Comparison of ENCODE assay signal across 1 cellular context in the genomic region with DNA sequence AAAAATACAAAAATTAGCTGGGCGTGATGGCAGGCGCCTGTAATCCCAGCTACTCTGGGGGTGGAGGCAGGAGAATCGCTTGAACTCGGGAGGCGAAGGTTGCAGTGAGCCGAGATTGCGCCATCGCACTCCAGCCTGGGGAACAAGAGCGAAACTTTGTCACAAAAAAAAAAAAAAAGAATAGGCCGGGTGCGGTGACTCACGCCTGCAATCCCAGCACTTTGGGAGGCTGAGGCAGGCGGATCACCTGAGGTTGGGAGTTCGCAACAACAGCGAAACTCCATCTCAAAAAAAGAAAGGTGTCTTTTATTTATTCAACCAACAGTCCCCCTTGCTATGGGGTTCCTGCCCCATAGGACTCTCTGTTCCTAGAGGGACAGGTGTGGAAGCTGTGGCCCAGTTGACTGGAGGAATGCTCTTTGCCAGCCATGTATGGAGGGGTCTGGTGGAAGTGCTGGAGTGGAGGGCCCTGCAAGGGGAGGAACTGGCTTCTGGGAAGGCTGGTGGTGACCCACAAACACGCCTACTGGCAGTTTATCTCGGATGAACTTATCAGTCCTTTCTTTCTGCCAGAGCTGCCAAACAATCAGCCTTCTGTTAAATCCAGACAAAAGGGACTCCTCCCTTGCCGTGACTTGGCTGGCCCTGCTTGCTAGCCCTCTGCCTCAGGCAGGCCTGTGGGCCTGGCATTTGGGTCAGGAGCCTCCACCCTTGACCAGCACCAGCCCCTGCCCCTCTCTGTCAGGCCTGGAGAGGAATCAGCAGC.
TF ChIP-seq lines count a peak whose summit lies in the region.

No MANE protein-coding gene starts in this region.

TF ChIP-seq in HepG2, 621 proteins besides CTCF, POLR2A, EP300 and RAD21 (continued from another document and continues in another):
- TF ChIP-seq, protein P1, sequence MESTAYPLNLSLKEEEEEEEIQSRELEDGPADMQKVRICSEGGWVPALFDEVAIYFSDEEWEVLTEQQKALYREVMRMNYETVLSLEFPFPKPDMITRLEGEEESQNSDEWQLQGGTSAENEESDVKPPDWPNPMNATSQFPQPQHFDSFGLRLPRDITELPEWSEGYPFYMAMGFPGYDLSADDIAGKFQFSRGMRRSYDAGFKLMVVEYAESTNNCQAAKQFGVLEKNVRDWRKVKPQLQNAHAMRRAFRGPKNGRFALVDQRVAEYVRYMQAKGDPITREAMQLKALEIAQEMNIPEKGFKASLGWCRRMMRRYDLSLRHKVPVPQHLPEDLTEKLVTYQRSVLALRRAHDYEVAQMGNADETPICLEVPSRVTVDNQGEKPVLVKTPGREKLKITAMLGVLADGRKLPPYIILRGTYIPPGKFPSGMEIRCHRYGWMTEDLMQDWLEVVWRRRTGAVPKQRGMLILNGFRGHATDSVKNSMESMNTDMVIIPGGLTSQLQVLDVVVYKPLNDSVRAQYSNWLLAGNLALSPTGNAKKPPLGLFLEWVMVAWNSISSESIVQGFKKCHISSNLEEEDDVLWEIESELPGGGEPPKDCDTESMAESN (CRISPR knock-in tag; conservative IDR thresholded peaks at IDR 0.05), result no peak
- TF ChIP-seq EEA1 (CRISPR knock-in tag; IDR thresholded peaks at IDR 0.05; ENCODE audit: borderline replicate concordance) (no peak), TARDBP (CRISPR knock-in tag; IDR thresholded peaks at IDR 0.05) (peak; percentile 55), ZKSCAN1 (IDR thresholded peaks at IDR 0.05; ENCODE audit: low read length) (no peak), TBX3 (IDR thresholded peaks at IDR 0.05; ENCODE audit: borderline replicate concordance) (no peak), LCORL (IDR thresholded peaks at IDR 0.05) (no peak), LCORL (CRISPR knock-in tag; IDR thresholded peaks at IDR 0.05) (peak; percentile 82), ZNF432 (CRISPR knock-in tag; IDR thresholded peaks at IDR 0.05; ENCODE audit: borderline replicate concordance) (no peak), SMARCE1 (IDR thresholded peaks at IDR 0.05; ENCODE audit: borderline replicate concordance) (no peak), ZNF775 (CRISPR knock-in tag; IDR thresholded peaks at IDR 0.05; ENCODE audit: borderline replicate concordance) (no peak), CENPX (CRISPR knock-in tag; IDR thresholded peaks at IDR 0.05) (no peak), GTF3A (CRISPR knock-in tag; conservative IDR thresholded peaks at IDR 0.05) (no peak), SRY (CRISPR knock-in tag; IDR thresholded peaks at IDR 0.05) (no peak), RARG (CRISPR knock-in tag; IDR thresholded peaks at IDR 0.05; ENCODE audit: low read depth) (no peak), ZNF598 (CRISPR knock-in tag; IDR thresholded peaks at IDR 0.05; ENCODE audit: borderline replicate concordance) (0 out of 2 replicates have a peak, but pooled peaks have one; percentile 22), SCMH1 (CRISPR knock-in tag; IDR thresholded peaks at IDR 0.05; ENCODE audit: borderline replicate concordance) (no peak), BHLHE40 (IDR thresholded peaks at IDR 0.05; ENCODE audit: low read length) (no peak), NFKB2 (CRISPR knock-in tag; IDR thresholded peaks at IDR 0.05; ENCODE audit: borderline replicate concordance) (peak; percentile 17; the same call in 1 of the 2 replicates), RBM22 (optimal IDR thresholded peaks at IDR 0.05; ENCODE audit: low read length) (no peak), JUNB (CRISPR knock-in tag; IDR thresholded peaks at IDR 0.05; ENCODE audit: borderline replicate concordance) (peak; percentile 26; the same call in 1 of the 2 replicates), ZNF253 (CRISPR knock-in tag; IDR thresholded peaks at IDR 0.05; ENCODE audit: borderline replicate concordance) (no peak), ZSCAN29 (CRISPR knock-in tag; conservative IDR thresholded peaks at IDR 0.05) (no peak), TEAD2 (CRISPR knock-in tag; IDR thresholded peaks at IDR 0.05) (no peak), ELF1 (CRISPR knock-in tag; IDR thresholded peaks at IDR 0.05) (no peak), CREB1 (IDR thresholded peaks at IDR 0.05) (0 out of 2 replicates have a peak, but pooled peaks have one; percentile 29), CREB1 (CRISPR knock-in tag; IDR thresholded peaks at IDR 0.05) (no peak), SP140L (CRISPR knock-in tag; IDR thresholded peaks at IDR 0.05; ENCODE audit: borderline replicate concordance) (no peak), ZNF737 (CRISPR knock-in tag; IDR thresholded peaks at IDR 0.05; ENCODE audit: borderline replicate concordance) (no peak), HNRNPK (IDR thresholded peaks at IDR 0.05; ENCODE audit: low read depth, low read length, poor library complexity, severe bottlenecking) (no peak), IRF2 (CRISPR knock-in tag; IDR thresholded peaks at IDR 0.05) (no peak), ZNF564 (CRISPR knock-in tag; IDR thresholded peaks at IDR 0.05) (no peak), KDM5B (CRISPR knock-in tag; IDR thresholded peaks at IDR 0.05; ENCODE audit: borderline replicate concordance) (no peak; the same call in 1 of the 2 replicates), RELA (CRISPR knock-in tag; IDR thresholded peaks at IDR 0.05) (no peak)
- TF ChIP-seq, protein P2, sequence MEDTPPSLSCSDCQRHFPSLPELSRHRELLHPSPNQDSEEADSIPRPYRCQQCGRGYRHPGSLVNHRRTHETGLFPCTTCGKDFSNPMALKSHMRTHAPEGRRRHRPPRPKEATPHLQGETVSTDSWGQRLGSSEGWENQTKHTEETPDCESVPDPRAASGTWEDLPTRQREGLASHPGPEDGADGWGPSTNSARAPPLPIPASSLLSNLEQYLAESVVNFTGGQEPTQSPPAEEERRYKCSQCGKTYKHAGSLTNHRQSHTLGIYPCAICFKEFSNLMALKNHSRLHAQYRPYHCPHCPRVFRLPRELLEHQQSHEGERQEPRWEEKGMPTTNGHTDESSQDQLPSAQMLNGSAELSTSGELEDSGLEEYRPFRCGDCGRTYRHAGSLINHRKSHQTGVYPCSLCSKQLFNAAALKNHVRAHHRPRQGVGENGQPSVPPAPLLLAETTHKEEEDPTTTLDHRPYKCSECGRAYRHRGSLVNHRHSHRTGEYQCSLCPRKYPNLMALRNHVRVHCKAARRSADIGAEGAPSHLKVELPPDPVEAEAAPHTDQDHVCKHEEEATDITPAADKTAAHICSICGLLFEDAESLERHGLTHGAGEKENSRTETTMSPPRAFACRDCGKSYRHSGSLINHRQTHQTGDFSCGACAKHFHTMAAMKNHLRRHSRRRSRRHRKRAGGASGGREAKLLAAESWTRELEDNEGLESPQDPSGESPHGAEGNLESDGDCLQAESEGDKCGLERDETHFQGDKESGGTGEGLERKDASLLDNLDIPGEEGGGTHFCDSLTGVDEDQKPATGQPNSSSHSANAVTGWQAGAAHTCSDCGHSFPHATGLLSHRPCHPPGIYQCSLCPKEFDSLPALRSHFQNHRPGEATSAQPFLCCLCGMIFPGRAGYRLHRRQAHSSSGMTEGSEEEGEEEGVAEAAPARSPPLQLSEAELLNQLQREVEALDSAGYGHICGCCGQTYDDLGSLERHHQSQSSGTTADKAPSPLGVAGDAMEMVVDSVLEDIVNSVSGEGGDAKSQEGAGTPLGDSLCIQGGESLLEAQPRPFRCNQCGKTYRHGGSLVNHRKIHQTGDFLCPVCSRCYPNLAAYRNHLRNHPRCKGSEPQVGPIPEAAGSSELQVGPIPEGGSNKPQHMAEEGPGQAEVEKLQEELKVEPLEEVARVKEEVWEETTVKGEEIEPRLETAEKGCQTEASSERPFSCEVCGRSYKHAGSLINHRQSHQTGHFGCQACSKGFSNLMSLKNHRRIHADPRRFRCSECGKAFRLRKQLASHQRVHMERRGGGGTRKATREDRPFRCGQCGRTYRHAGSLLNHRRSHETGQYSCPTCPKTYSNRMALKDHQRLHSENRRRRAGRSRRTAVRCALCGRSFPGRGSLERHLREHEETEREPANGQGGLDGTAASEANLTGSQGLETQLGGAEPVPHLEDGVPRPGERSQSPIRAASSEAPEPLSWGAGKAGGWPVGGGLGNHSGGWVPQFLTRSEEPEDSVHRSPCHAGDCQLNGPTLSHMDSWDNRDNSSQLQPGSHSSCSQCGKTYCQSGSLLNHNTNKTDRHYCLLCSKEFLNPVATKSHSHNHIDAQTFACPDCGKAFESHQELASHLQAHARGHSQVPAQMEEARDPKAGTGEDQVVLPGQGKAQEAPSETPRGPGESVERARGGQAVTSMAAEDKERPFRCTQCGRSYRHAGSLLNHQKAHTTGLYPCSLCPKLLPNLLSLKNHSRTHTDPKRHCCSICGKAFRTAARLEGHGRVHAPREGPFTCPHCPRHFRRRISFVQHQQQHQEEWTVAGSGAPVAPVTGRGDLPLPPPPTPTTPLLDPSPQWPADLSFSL (CRISPR knock-in tag; IDR thresholded peaks at IDR 0.05), result no peak
- TF ChIP-seq, protein P3, sequence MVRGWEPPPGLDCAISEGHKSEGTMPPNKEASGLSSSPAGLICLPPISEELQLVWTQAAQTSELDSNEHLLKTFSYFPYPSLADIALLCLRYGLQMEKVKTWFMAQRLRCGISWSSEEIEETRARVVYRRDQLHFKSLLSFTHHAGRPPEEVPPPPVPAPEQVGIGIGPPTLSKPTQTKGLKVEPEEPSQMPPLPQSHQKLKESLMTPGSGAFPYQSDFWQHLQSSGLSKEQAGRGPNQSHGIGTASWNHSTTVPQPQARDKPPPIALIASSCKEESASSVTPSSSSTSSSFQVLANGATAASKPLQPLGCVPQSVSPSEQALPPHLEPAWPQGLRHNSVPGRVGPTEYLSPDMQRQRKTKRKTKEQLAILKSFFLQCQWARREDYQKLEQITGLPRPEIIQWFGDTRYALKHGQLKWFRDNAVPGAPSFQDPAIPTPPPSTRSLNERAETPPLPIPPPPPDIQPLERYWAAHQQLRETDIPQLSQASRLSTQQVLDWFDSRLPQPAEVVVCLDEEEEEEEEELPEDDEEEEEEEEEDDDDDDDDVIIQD (CRISPR knock-in tag; IDR thresholded peaks at IDR 0.05; ENCODE audit: low read depth), result no peak
- TF ChIP-seq, protein P4, sequence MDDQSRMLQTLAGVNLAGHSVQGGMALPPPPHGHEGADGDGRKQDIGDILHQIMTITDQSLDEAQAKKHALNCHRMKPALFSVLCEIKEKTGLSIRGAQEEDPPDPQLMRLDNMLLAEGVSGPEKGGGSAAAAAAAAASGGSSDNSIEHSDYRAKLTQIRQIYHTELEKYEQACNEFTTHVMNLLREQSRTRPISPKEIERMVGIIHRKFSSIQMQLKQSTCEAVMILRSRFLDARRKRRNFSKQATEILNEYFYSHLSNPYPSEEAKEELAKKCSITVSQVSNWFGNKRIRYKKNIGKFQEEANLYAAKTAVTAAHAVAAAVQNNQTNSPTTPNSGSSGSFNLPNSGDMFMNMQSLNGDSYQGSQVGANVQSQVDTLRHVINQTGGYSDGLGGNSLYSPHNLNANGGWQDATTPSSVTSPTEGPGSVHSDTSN (CRISPR knock-in tag; IDR thresholded peaks at IDR 0.05; ENCODE audit: borderline replicate concordance), result no peak
- TF ChIP-seq, protein P5, sequence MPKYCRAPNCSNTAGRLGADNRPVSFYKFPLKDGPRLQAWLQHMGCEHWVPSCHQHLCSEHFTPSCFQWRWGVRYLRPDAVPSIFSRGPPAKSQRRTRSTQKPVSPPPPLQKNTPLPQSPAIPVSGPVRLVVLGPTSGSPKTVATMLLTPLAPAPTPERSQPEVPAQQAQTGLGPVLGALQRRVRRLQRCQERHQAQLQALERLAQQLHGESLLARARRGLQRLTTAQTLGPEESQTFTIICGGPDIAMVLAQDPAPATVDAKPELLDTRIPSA (CRISPR knock-in tag; IDR thresholded peaks at IDR 0.05; ENCODE audit: borderline replicate concordance), result no peak
- TF ChIP-seq, protein P6, sequence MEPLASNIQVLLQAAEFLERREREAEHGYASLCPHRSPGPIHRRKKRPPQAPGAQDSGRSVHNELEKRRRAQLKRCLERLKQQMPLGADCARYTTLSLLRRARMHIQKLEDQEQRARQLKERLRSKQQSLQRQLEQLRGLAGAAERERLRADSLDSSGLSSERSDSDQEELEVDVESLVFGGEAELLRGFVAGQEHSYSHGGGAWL (CRISPR knock-in tag; IDR thresholded peaks at IDR 0.05), result no peak
- TF ChIP-seq, protein P7, sequence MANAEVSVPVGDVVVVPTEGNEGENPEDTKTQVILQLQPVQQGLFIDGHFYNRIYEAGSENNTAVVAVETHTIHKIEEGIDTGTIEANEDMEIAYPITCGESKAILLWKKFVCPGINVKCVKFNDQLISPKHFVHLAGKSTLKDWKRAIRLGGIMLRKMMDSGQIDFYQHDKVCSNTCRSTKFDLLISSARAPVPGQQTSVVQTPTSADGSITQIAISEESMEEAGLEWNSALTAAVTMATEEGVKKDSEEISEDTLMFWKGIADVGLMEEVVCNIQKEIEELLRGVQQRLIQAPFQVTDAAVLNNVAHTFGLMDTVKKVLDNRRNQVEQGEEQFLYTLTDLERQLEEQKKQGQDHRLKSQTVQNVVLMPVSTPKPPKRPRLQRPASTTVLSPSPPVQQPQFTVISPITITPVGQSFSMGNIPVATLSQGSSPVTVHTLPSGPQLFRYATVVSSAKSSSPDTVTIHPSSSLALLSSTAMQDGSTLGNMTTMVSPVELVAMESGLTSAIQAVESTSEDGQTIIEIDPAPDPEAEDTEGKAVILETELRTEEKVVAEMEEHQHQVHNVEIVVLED (CRISPR knock-in tag; IDR thresholded peaks at IDR 0.05; ENCODE audit: borderline replicate concordance), result peak; percentile 36; the same call in 1 of the 2 replicates
- TF ChIP-seq, protein P8, sequence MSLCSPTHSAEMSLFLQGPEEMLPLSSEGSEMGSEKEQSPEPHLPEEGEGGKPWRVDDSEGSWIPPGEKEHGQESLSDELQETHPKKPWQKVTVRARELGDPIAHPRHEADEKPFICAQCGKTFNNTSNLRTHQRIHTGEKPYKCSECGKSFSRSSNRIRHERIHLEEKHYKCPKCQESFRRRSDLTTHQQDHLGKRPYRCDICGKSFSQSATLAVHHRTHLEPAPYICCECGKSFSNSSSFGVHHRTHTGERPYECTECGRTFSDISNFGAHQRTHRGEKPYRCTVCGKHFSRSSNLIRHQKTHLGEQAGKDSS (CRISPR knock-in tag; IDR thresholded peaks at IDR 0.05; ENCODE audit: borderline replicate concordance, low read depth), result no peak
